In the genomic region with DNA sequence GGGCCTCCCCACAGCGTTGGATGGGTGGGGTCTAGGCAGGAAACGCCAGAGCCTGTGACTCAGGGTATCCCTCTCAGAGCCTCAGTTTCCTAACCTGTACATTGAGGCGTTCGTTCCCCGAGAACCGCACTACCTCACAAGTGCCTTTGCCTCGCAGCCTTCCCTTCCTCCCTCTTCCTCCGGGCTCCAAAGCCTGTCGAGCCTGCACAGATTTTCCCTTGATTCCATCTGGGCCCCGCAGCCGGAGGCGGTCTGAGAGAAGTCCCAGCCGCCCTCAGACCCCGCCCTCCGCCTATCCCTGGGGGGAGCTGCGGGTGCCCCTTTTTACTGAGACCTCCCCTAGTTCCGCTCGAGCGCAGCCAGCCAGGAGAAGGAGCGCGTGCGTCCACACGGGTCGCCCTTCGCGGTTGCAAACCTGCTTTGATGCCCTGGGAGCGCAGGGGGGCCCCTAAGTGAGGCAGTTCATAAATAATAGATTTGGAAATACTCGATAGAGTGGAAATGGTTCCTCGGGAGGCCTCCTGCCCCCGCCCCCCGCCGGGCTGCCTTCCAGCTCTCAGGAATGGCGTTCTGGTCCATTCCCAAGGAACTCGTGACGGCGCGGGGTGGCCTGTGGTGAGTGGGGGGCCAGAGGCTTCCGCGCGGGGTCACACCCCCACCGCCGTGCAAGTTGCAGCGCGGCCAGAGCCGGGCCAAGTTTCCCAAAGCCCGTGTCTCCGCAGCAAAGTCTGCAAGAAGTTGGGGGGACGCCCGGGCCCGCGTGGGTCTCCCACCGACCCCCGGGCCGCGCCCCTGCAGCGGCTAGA, we compare ENCODE assay signal across 1 cellular context.
TF ChIP-seq lines count a peak whose summit lies in the region.

No MANE protein-coding gene starts in this region.

TF ChIP-seq in HepG2, 621 proteins besides CTCF, POLR2A, EP300 and RAD21:
- TF ChIP-seq CC2D1A (CRISPR knock-in tag; IDR thresholded peaks at IDR 0.05) (no peak), ZNF713 (CRISPR knock-in tag; IDR thresholded peaks at IDR 0.05) (no peak), NFIC (IDR thresholded peaks at IDR 0.05; ENCODE audit: low read length) (no peak), HNRNPLL (IDR thresholded peaks at IDR 0.05; ENCODE audit: low read depth, low read length, poor library complexity, severe bottlenecking) (peak; percentile 9), ELF1 (CRISPR knock-in tag; IDR thresholded peaks at IDR 0.05) (no peak), EZH2 (conservative IDR thresholded peaks at IDR 0.05; ENCODE audit: low read depth, low read length) (peak; percentile 82), ZNF777 (CRISPR knock-in tag; IDR thresholded peaks at IDR 0.05) (peak; percentile 47; the same call in 1 of the 2 replicates), SUZ12 (IDR thresholded peaks at IDR 0.05; ENCODE audit: low read depth, low read length) (no peak), ZSCAN31 (CRISPR knock-in tag; IDR thresholded peaks at IDR 0.05; ENCODE audit: low read depth) (no peak)
- TF ChIP-seq, protein P1, sequence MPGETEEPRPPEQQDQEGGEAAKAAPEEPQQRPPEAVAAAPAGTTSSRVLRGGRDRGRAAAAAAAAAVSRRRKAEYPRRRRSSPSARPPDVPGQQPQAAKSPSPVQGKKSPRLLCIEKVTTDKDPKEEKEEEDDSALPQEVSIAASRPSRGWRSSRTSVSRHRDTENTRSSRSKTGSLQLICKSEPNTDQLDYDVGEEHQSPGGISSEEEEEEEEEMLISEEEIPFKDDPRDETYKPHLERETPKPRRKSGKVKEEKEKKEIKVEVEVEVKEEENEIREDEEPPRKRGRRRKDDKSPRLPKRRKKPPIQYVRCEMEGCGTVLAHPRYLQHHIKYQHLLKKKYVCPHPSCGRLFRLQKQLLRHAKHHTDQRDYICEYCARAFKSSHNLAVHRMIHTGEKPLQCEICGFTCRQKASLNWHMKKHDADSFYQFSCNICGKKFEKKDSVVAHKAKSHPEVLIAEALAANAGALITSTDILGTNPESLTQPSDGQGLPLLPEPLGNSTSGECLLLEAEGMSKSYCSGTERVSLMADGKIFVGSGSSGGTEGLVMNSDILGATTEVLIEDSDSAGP (CRISPR knock-in tag; IDR thresholded peaks at IDR 0.05; ENCODE audit: borderline replicate concordance), result 0 out of 2 replicates have a peak, but pooled peaks have one; percentile 10
- TF ChIP-seq, protein P2, sequence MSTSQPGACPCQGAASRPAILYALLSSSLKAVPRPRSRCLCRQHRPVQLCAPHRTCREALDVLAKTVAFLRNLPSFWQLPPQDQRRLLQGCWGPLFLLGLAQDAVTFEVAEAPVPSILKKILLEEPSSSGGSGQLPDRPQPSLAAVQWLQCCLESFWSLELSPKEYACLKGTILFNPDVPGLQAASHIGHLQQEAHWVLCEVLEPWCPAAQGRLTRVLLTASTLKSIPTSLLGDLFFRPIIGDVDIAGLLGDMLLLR (CRISPR knock-in tag; IDR thresholded peaks at IDR 0.05), result 0 out of 2 replicates have a peak, but pooled peaks have one; percentile 27
